ENCODE assay signal across 8 cellular contexts in genomic region chr11:72752088-72752914, GRCh38. TPM values are rescaled to one million over a fixed set of nuclear protein-coding genes. Genes with fewer than 3 reads are reported as not detected.
A peak's percentile ranks its signal among the peaks of the same experiment; 100 is the strongest.
DNase-seq lines count a peak whose midpoint lies in the region; ATAC-seq and TF ChIP-seq lines count a peak whose summit lies in the region.

Gene ARAP1 (minus strand): TSS chr11:72752408. CDS start chr11:72727128, 25,280 bp downstream.

- peak within 1 kb of the TSS; percentile 89 for H3K27ac Mint-ChIP-seq in activated B cell treated with CpG ODN at 0.5 μM for 24 hours

- DNase-seq in NCI-H1930 (lab: John Stamatoyannopoulos, UW) (peak; percentile 26 to 58), activated B cell treated with CpG ODN at 0.5 μM for 24 hours (peak; percentile 74), cardiac fibroblast (ENCODE audit: low read depth in 2 of 2) (peak; percentile 63 to 77), iris pigment epithelial cell (ENCODE audit: low read depth) (peak; percentile 66)
- peak; percentile 71 for DNase-seq in stimulated activated CD4-positive, alpha-beta T cell treated with anti-CD3 and anti-CD28 coated beads, Interleukin-12 subunit alpha, Interleukin-12 subunit beta, amount 100 ng/mL, for 4 hours

- POLR2A ChIA-PET in activated B cell treated with CpG ODN at 0.5 μM for 24 hours (lab: Charles Lee), result interaction anchor here (0.7 to 1.5 kb wide), 5 partner anchors 9 to 61 kb away, joined by 3 to 11 read pairs (median 6); no protein-coding TSS in a partner anchor

- TF ChIP-seq CTCF in activated B cell treated with CpG ODN at 0.5 μM for 24 hours (IDR thresholded peaks at IDR 0.05) (no peak), cardiac fibroblast (IDR thresholded peaks at IDR 0.05; ENCODE audit: low read depth, low read length) (no peak)

- CTCF ChIA-PET in activated B cell treated with CpG ODN at 0.5 μM for 24 hours (lab: Charles Lee), result interaction anchor here (1.2 kb wide), 1 partner anchor 27 kb away, joined by 5 read pairs; no protein-coding TSS in a partner anchor

- peaks cover 53% of the 10 kb centered on the region for H3K4me1 Mint-ChIP-seq in activated B cell treated with CpG ODN at 0.5 μM for 24 hours

- H3K27me3 Mint-ChIP-seq in activated B cell treated with CpG ODN at 0.5 μM for 24 hours, result no peaks in the 10 kb centered on the region

- intact Hi-C loops in activated B cell treated with CpG ODN at 0.5 μM for 24 hours (cut with micrococcal nuclease), result loop anchor here (1.0 to 2.0 kb wide), 6 partner anchors 8 to 62 kb away; partner anchors contain the start of gene ATG16L2

- ATAC-seq in HG02571 (IDR thresholded peaks at IDR 0.05; ENCODE audit: unreplicated experiment) (peak; percentile 62), activated B cell treated with CpG ODN at 0.5 μM for 24 hours (ENCODE audit: low read depth) (peak; percentile 89), GM19467 (IDR thresholded peaks at IDR 0.05; ENCODE audit: unreplicated experiment) (no peak)

- peaks cover 26% of the 10 kb centered on the region for H3K36me3 Mint-ChIP-seq in activated B cell treated with CpG ODN at 0.5 μM for 24 hours (ENCODE audit: low read depth)

- H3K4me3 Mint-ChIP-seq in activated B cell treated with CpG ODN at 0.5 μM for 24 hours, result peak within 1 kb of the TSS; percentile 91

- H3K4me3 ChIP-seq in GM08714 (ENCODE audit: low read length) (peak within 1 kb of the TSS; percentile 71), cardiac fibroblast (replicated peaks in 1 of 2; ENCODE audit: low read depth in 2 of 2, low read length in 2 of 2) (peak within 1 kb of the TSS; percentile 78 to 85)

- H3K9me3 Mint-ChIP-seq in activated B cell treated with CpG ODN at 0.5 μM for 24 hours, result no peaks in the 10 kb centered on the region

RNA-seq across cellular contexts. Expression of gene ARAP1, which starts in this region (rescaled TPM):
- 113 and 139 TPM in 2 replicates for total RNA-seq in activated B cell treated with CpG ODN at 0.5 μM for 24 hours
